Comparison of ENCODE assay signal across 8 cellular contexts in genomic region chr2:196171248-196171871, GRCh38. TPM values are rescaled to one million over a fixed set of nuclear protein-coding genes. Genes with fewer than 3 reads are reported as not detected.
DNase-seq lines count a peak whose midpoint lies in the region; ATAC-seq and TF ChIP-seq lines count a peak whose summit lies in the region.

Gene STK17B (minus strand): TSS chr2:196171578. CDS start chr2:196163383, 8,195 bp downstream.

- H3K27ac ChIP-seq in foreskin keratinocyte = peak within 1 kb of the TSS; percentile 89
- peak within 1 kb of the TSS; percentile 27 for H3K27ac ChIP-seq in neural progenitor cell
- peak within 1 kb of the TSS; percentile 46 for H3K27ac ChIP-seq in stomach smooth muscle (ENCODE audit: low read length)

- H3K9me3 ChIP-seq in Loucy (ENCODE audit: insufficient read depth, low read depth, low read length) = no peaks in the 10 kb centered on the region
- no peaks in the 10 kb centered on the region for H3K9me3 ChIP-seq in neural progenitor cell (ENCODE audit: low read depth)
- H3K9me3 ChIP-seq in stomach smooth muscle (ENCODE audit: control insufficient read depth in 2 of 2, low read length in 2 of 2) = no peaks in the 10 kb centered on the region

- no peaks in the 10 kb centered on the region for H3K9me3 Mint-ChIP-seq in neural progenitor cell

- H3K4me3 ChIP-seq in Loucy (ENCODE audit: low read length, poor library complexity, severe bottlenecking) = peak within 1 kb of the TSS; percentile 78
- H3K4me3 ChIP-seq in neural progenitor cell = peak within 1 kb of the TSS; percentile 78
- peak within 1 kb of the TSS; percentile 87 to 90 for H3K4me3 ChIP-seq in stomach smooth muscle (ENCODE audit: low read length in 2 of 2)

- ATAC-seq in foreskin keratinocyte = peak; percentile 88

- H2AFZ ChIP-seq in Loucy (ENCODE audit: low read length) (peak within 1 kb of the TSS; percentile 29; the same call in 1 of the 2 replicates), neural progenitor cell (replicated peaks) (peak within 1 kb of the TSS; percentile 94)

- peak within 1 kb of the TSS; percentile 95 for H3K4me2 ChIP-seq in Loucy (ENCODE audit: low read depth, low read length, poor library complexity, severe bottlenecking)
- H3K4me2 ChIP-seq in neural progenitor cell = peak within 1 kb of the TSS; percentile 99

- H3K4me1 Mint-ChIP-seq in neural progenitor cell = peaks cover 18% of the 10 kb centered on the region

- H3K27me3 ChIP-seq in Loucy (ENCODE audit: insufficient read depth, low read length, poor library complexity, severe bottlenecking) (peaks cover 6% of the 10 kb centered on the region), foreskin keratinocyte (no peaks in the 10 kb centered on the region), neural progenitor cell (peaks cover 29% of the 10 kb centered on the region), stomach smooth muscle (ENCODE audit: control insufficient read depth in 1 of 2, insufficient read depth in 2 of 2, low read length in 2 of 2) (no peaks in the 10 kb centered on the region)

- peak within 1 kb of the TSS; percentile 97 for H3K4me3 Mint-ChIP-seq in neural progenitor cell

- no peaks in the 10 kb centered on the region for H3K9me2 ChIP-seq in Loucy (replicated peaks; ENCODE audit: low read depth, low read length)

- H3K9ac ChIP-seq in Loucy (ENCODE audit: low read depth, low read length, poor library complexity, severe bottlenecking) = peak within 1 kb of the TSS; percentile 96
- H3K9ac ChIP-seq in neural progenitor cell = peak within 1 kb of the TSS; percentile 79
- peak within 1 kb of the TSS; percentile 58 to 77 for H3K9ac ChIP-seq in stomach smooth muscle (ENCODE audit: low read length in 2 of 2)

- peaks cover 12% of the 10 kb centered on the region for H3K27me3 Mint-ChIP-seq in neural progenitor cell (ENCODE audit: insufficient read depth, low read depth)

- peak within 1 kb of the TSS; percentile 25 for H3K27ac Mint-ChIP-seq in neural progenitor cell

- H3K36me3 ChIP-seq in Loucy (ENCODE audit: insufficient read depth, low read length) (no peaks in the 10 kb centered on the region), neural progenitor cell (no peaks in the 10 kb centered on the region), stomach smooth muscle (ENCODE audit: control insufficient read depth in 2 of 2, insufficient read depth in 2 of 2, low read length in 2 of 2) (no peaks in the 10 kb centered on the region)

- DNase-seq in ELF-1 (ENCODE audit: low read depth, low spot score) = peak; percentile 93
- DNase-seq in H4 (ENCODE audit: low spot score) = peak; percentile 94
- peak; percentile 95 for DNase-seq in SIG-M5 treated with dmso at 0.1 percent for 504 hours (lab: John Stamatoyannopoulos, UW; ENCODE audit: unreplicated experiment)
- peak; percentile 97 for DNase-seq in activated gamma-delta T cell treated with Interleukin-2 at 50 U/mL for 16 hours
- peak; percentile 77 to 85 for DNase-seq in foreskin keratinocyte
- DNase-seq in neural progenitor cell (ENCODE audit: low spot score) = peak; percentile 97

- TF ChIP-seq CTCF in Loucy (conservative IDR thresholded peaks at IDR 0.05; ENCODE audit: low read length) (0 out of 2 replicates have a peak, but pooled peaks have one; percentile 14), foreskin keratinocyte (conservative IDR thresholded peaks at IDR 0.05) (peak; percentile 25), neural progenitor cell (IDR thresholded peaks at IDR 0.05) (peak; percentile 7)

- H4K20me1 ChIP-seq in Loucy (ENCODE audit: insufficient read depth, low read length, poor library complexity, severe bottlenecking) (peaks cover 44% of the 10 kb centered on the region), neural progenitor cell (ENCODE audit: low read depth) (no peaks in the 10 kb centered on the region)

- H3F3A ChIP-seq in Loucy (ENCODE audit: low read depth) = peaks cover 12% of the 10 kb centered on the region
- H3F3A ChIP-seq in neural progenitor cell (ENCODE audit: low read depth) = peaks cover 15% of the 10 kb centered on the region

- H3K4me1 ChIP-seq in Loucy (ENCODE audit: insufficient read depth, low read length, poor library complexity, severe bottlenecking) = peaks cover 63% of the 10 kb centered on the region
- H3K4me1 ChIP-seq in foreskin keratinocyte = peaks cover 26% of the 10 kb centered on the region
- peaks cover 30% of the 10 kb centered on the region for H3K4me1 ChIP-seq in neural progenitor cell
- peaks cover 14% of the 10 kb centered on the region for H3K4me1 ChIP-seq in stomach smooth muscle (ENCODE audit: control insufficient read depth, insufficient read depth, low read length)

- no peaks in the 10 kb centered on the region for H3K36me3 Mint-ChIP-seq in neural progenitor cell

- H3K79me2 ChIP-seq in Loucy (ENCODE audit: insufficient read depth, low read length) (peaks cover 55% of the 10 kb centered on the region), neural progenitor cell (ENCODE audit: low read depth) (peaks cover 45% of the 10 kb centered on the region)

RNA-seq across cellular contexts. Expression of gene STK17B, which starts in this region (rescaled TPM):
- 15.9 and 19.8 TPM in 2 replicates for total RNA-seq in H4 (2014; rRNA removed; shearing (Covaris generic))
- total RNA-seq in foreskin keratinocyte (17.4 and 22.5 TPM in 2 replicates), neural progenitor cell (ENCODE audit: low replicate concordance) (18.6 and 35.4 TPM in 2 replicates)
- 4.8 and 5.0 TPM in 2 replicates for polyA plus RNA-seq in foreskin keratinocyte

Comparison
In these comparisons a context has a peak if more than half of its experiments do, and no peak if none do; other contexts are left out.
1. Peak in every context shown above with its lines: DNase-seq, ATAC-seq, H3K4me3 ChIP-seq and H3K27ac ChIP-seq.
2. H3K27ac ChIP-seq: peak in every context shown above with its lines; median percentile 89 in foreskin keratinocyte; 46 in stomach smooth muscle; 27 in neural progenitor cell.